In genomic region chr2:29834036-29834540, GRCh38 we compare ENCODE assay signal across 18 cellular contexts.
DNase-seq lines count a peak whose midpoint lies in the region; ATAC-seq lines count a peak whose summit lies in the region.
"Had no signal": no experiment of that assay in that cellular context is flagged by ENCODE, and none has a peak within 500 bp of the region (broad histone marks: within the 10 kb centered on the region; RNA-seq: fewer than 3 reads in every experiment).

No MANE protein-coding gene starts in this region.

- no peaks in the 10 kb centered on the region for H3K36me3 Mint-ChIP-seq in T-cell
- H3K36me3 Mint-ChIP-seq in activated CD4-positive, alpha-beta T cell treated with anti-CD3 and anti-CD28 coated beads, Interleukin-2, amount 10 ng/mL, durations not matched to agents 7 days and 5 days (ENCODE audit: low read depth) = no peaks in the 10 kb centered on the region
- H3K36me3 Mint-ChIP-seq: CD4-positive, CD25-positive, alpha-beta regulatory T cell had no signal

- no peak for ATAC-seq in T-cell (replicated peaks in 1 of 4)
- ATAC-seq: GM12878 had no signal

- POLR2A ChIA-PET in T-cell (lab: Charles Lee) = no interaction called here
- POLR2A ChIA-PET in activated CD4-positive, alpha-beta T cell treated with anti-CD3 and anti-CD28 coated beads, Interleukin-2, amount 10 ng/mL, durations not matched to agents 7 days and 5 days (lab: Charles Lee) = no interaction called here

- H3K4me1 Mint-ChIP-seq in T-cell = no peaks in the 10 kb centered on the region
- no peaks in the 10 kb centered on the region for H3K4me1 Mint-ChIP-seq in activated CD4-positive, alpha-beta T cell treated with anti-CD3 and anti-CD28 coated beads, Interleukin-2, amount 10 ng/mL, durations not matched to agents 7 days and 5 days
- H3K4me1 Mint-ChIP-seq: CD8-positive, alpha-beta memory T cell had no signal

- peak; percentile 58 for DNase-seq in M059J (ENCODE audit: low read depth)
- DNase-seq in RPMI7951 (ENCODE audit: low read depth) = peak; percentile 41
- peak; percentile 65 for DNase-seq in astrocyte of the hippocampus (ENCODE audit: low read depth, low spot score)
- peak; percentile 28 for DNase-seq in retina
- DNase-seq in T-cell = no peak
- no peak for DNase-seq in central memory CD4-positive, alpha-beta T cell
- DNase-seq in ACHN = no peak
- no peak for DNase-seq in activated CD4-positive, alpha-beta T cell treated with anti-CD3 and anti-CD28 coated beads, Interleukin-2, amount 10 ng/mL, durations not matched to agents 7 days and 5 days
- DNase-seq: 8988T; BE2C; C1 segment of cervical spinal cord; CD4-positive, CD25-positive, alpha-beta regulatory T cell; CD8-positive, alpha-beta memory T cell; COR-L47; DMS 273 treated with DMSO at 0.1 percent for 48 hours; DMS53; DND-41 had no signal

- H3K9me3 Mint-ChIP-seq in T-cell = peaks cover 14 to 23% (median 17%) of the 10 kb centered on the region in 3 donors
- peaks cover 2% of the 10 kb centered on the region for H3K9me3 Mint-ChIP-seq in activated CD4-positive, alpha-beta T cell treated with anti-CD3 and anti-CD28 coated beads, Interleukin-2, amount 10 ng/mL, durations not matched to agents 7 days and 5 days

- no peak overlapping the region for H3K4me3 Mint-ChIP-seq in T-cell
- H3K4me3 Mint-ChIP-seq in activated CD4-positive, alpha-beta T cell treated with anti-CD3 and anti-CD28 coated beads, Interleukin-2, amount 10 ng/mL, durations not matched to agents 7 days and 5 days = no peak overlapping the region
- H3K4me3 Mint-ChIP-seq: CD4-positive, CD25-positive, alpha-beta regulatory T cell; CD8-positive, alpha-beta memory T cell had no signal

- H3K27ac Mint-ChIP-seq in T-cell = no peak overlapping the region
- no peak overlapping the region for H3K27ac Mint-ChIP-seq in activated CD4-positive, alpha-beta T cell treated with anti-CD3 and anti-CD28 coated beads, Interleukin-2, amount 10 ng/mL, durations not matched to agents 7 days and 5 days
- H3K27ac Mint-ChIP-seq: CD4-positive, CD25-positive, alpha-beta regulatory T cell had no signal

- in situ Hi-C loops in ACHN (cut with HindIII; ENCODE audit: low pct_ligation_motif_present, low pct_unique_long_range_greater_than_20kb, low sequenced_read_pairs) = no loop called here

- CTCF ChIA-PET in T-cell (lab: Charles Lee) = no interaction called here
- CTCF ChIA-PET in activated CD4-positive, alpha-beta T cell treated with anti-CD3 and anti-CD28 coated beads, Interleukin-2, amount 10 ng/mL, durations not matched to agents 7 days and 5 days (lab: Charles Lee) = no interaction called here

- H3K27me3 Mint-ChIP-seq in T-cell = peaks cover 16 to 17% of the 10 kb centered on the region in 2 donors
- peaks cover 3% of the 10 kb centered on the region for H3K27me3 Mint-ChIP-seq in activated CD4-positive, alpha-beta T cell treated with anti-CD3 and anti-CD28 coated beads, Interleukin-2, amount 10 ng/mL, durations not matched to agents 7 days and 5 days

Comparison
In these comparisons a context has a peak if more than half of its experiments do, and no peak if none do; other contexts are left out.
1. DNase-seq: peak in M059J (single experiment), RPMI7951 (single experiment), astrocyte of the hippocampus (single experiment) and retina (single experiment); none in T-cell (0 of 34), central memory CD4-positive, alpha-beta T cell (single experiment), ACHN (single experiment) and activated CD4-positive, alpha-beta T cell treated with anti-CD3 and anti-CD28 coated beads, Interleukin-2, amount 10 ng/mL, durations not matched to agents 7 days and 5 days (single experiment).